Comparison of ENCODE assay signal across 26 cellular contexts in genomic region chr14:30069536-30069935, GRCh38.
"Had no signal": no experiment of that assay in that cellular context is flagged by ENCODE, and none has a peak within 500 bp of the region (broad histone marks: within the 10 kb centered on the region; RNA-seq: fewer than 3 reads in every experiment).

No MANE protein-coding gene starts in this region.

- ATAC-seq: effector memory CD8-positive, alpha-beta T cell; foreskin keratinocyte; left colon; left ventricle myocardium superior; right lobe of liver; stimulated activated naive B cell treated with anti-CD40 and anti-IgM and Interleukin-4, amounts not matched to agents 10 μg/mL and 1 μg/mL and 100 μg/mL, for 72 hours; stimulated activated naive CD8-positive, alpha-beta T cell treated with anti-CD3 and anti-CD28 coated beads, Interleukin-15, amount 100 ng/mL, for 72 hours; upper lobe of right lung had no signal

- H3K4me3 ChIP-seq: esophagus squamous epithelium, hepatocyte, lung, prostate gland, right lobe of liver, spleen, testis, tibial nerve, upper lobe of right lung had no signal

- DNase-seq: effector memory CD8-positive, alpha-beta T cell; esophagus squamous epithelium; foreskin keratinocyte; left colon; left ventricle myocardium superior; mesenchymal stem cell; midbrain; naive B cell; occipital lobe; retina; right lobe of liver; spleen; stimulated activated CD4-positive, alpha-beta T cell treated with anti-CD3 and anti-CD28 coated beads, Interleukin-15, amount 100 ng/mL, for 24 hours; stimulated activated CD4-positive, alpha-beta T cell treated with anti-CD3 and anti-CD28 coated beads, Interleukin-2, amount 100 ng/mL, for 24 hours; stimulated activated CD4-positive, alpha-beta T cell treated with anti-CD3 and anti-CD28 coated beads, Interleukin-4, amount 100 ng/mL, for 4 hours; stimulated activated naive B cell treated with anti-CD40 and anti-IgM and Interleukin-4, amounts not matched to agents 10 μg/mL and 1 μg/mL and 100 μg/mL, for 72 hours; stimulated activated naive CD8-positive, alpha-beta T cell treated with anti-CD3 and anti-CD28 coated beads, Interleukin-15, amount 100 ng/mL, for 72 hours; testis; upper lobe of right lung had no signal

- H3K9me3 ChIP-seq: prostate gland, testis, upper lobe of right lung had no signal

- H3K4me2 ChIP-seq: hepatocyte had no signal

- H3K27me3 Mint-ChIP-seq: dendritic cell treated with granulocyte-macrophage colony-stimulating factor and Interleukin-4, amounts not matched to agents 40 ng/mL and 50 ng/mL, for 4 days; effector memory CD8-positive, alpha-beta T cell; naive B cell; stimulated activated naive B cell treated with anti-CD40 and anti-IgM and Interleukin-4, amounts not matched to agents 10 μg/mL and 1 μg/mL and 100 μg/mL, for 72 hours; stimulated activated naive CD8-positive, alpha-beta T cell treated with anti-CD3 and anti-CD28 coated beads, Interleukin-15, amount 100 ng/mL, for 72 hours had no signal

- H3K27ac Mint-ChIP-seq: dendritic cell treated with granulocyte-macrophage colony-stimulating factor and Interleukin-4, amounts not matched to agents 40 ng/mL and 50 ng/mL, for 4 days; effector memory CD8-positive, alpha-beta T cell; nephron; stimulated activated naive B cell treated with anti-CD40 and anti-IgM and Interleukin-4, amounts not matched to agents 10 μg/mL and 1 μg/mL and 100 μg/mL, for 72 hours; stimulated activated naive CD8-positive, alpha-beta T cell treated with anti-CD3 and anti-CD28 coated beads, Interleukin-15, amount 100 ng/mL, for 72 hours had no signal

- H3K79me2 ChIP-seq: hepatocyte, parathyroid adenoma had no signal

- H3K4me1 ChIP-seq: esophagus squamous epithelium, foreskin keratinocyte, parathyroid adenoma, prostate gland, right lobe of liver, spleen, testis, tibial nerve, upper lobe of right lung had no signal

- H3K4me1 Mint-ChIP-seq: naive B cell; nephron; stimulated activated naive B cell treated with anti-CD40 and anti-IgM and Interleukin-4, amounts not matched to agents 10 μg/mL and 1 μg/mL and 100 μg/mL, for 72 hours; stimulated activated naive CD8-positive, alpha-beta T cell treated with anti-CD3 and anti-CD28 coated beads, Interleukin-15, amount 100 ng/mL, for 72 hours had no signal

- H3K27me3 ChIP-seq: esophagus squamous epithelium, foreskin keratinocyte, hepatocyte, right lobe of liver, spleen, testis, tibial nerve, upper lobe of right lung had no signal

- H2AFZ ChIP-seq: hepatocyte, parathyroid adenoma had no signal

- H3K4me3 Mint-ChIP-seq: dendritic cell treated with granulocyte-macrophage colony-stimulating factor and Interleukin-4, amounts not matched to agents 40 ng/mL and 50 ng/mL, for 4 days; effector memory CD8-positive, alpha-beta T cell; nephron; stimulated activated naive B cell treated with anti-CD40 and anti-IgM and Interleukin-4, amounts not matched to agents 10 μg/mL and 1 μg/mL and 100 μg/mL, for 72 hours; stimulated activated naive CD8-positive, alpha-beta T cell treated with anti-CD3 and anti-CD28 coated beads, Interleukin-15, amount 100 ng/mL, for 72 hours had no signal

- H3K36me3 ChIP-seq: esophagus squamous epithelium, prostate gland, right lobe of liver, spleen, tibial nerve, upper lobe of right lung had no signal

- H3K27ac ChIP-seq: esophagus squamous epithelium, foreskin keratinocyte, hepatocyte, parathyroid adenoma, prostate gland, right lobe of liver, spleen, testis, tibial nerve, upper lobe of right lung had no signal

- H3K36me3 Mint-ChIP-seq: naive B cell had no signal

- H3K9ac ChIP-seq: parathyroid adenoma had no signal
